ENCODE assay signal across 34 cellular contexts in genomic region chr19:45754323-45754722, GRCh38. TPM values are rescaled to one million over a fixed set of nuclear protein-coding genes. Genes with fewer than 3 reads are reported as not detected.
"Had no signal": no experiment of that assay in that cellular context is flagged by ENCODE, and none has a peak within 500 bp of the region (broad histone marks: within the 10 kb centered on the region; RNA-seq: fewer than 3 reads in every experiment).

No MANE protein-coding gene starts in this region.

- H3K27me3 ChIP-seq: adrenal gland, body of pancreas, esophagus muscularis mucosa, foreskin keratinocyte, gastrocnemius medialis had no signal

- H3K4me1 Mint-ChIP-seq: activated CD4-positive, alpha-beta T cell treated with anti-CD3 and anti-CD28 coated beads for 36 hours; activated CD4-positive, alpha-beta T cell treated with anti-CD3 and anti-CD28 coated beads, Interleukin-2, amount 10 ng/mL, durations not matched to agents 24 days and 14 days; activated CD8-positive, alpha-beta memory T cell treated with anti-CD3 and anti-CD28 coated beads, Interleukin-2, amount 10 ng/mL, durations not matched to agents 7 days and 5 days; activated naive CD4-positive, alpha-beta T cell treated with anti-CD3 and anti-CD28 coated beads, Interleukin-2, amount 50 U/mL, for 24 hours; activated naive CD8-positive, alpha-beta T cell treated with anti-CD3 and anti-CD28 coated beads for 36 hours; activated naive CD8-positive, alpha-beta T cell treated with anti-CD3 and anti-CD28 coated beads, Interleukin-2, amount 50 U/mL, for 24 hours had no signal

- H3K36me3 Mint-ChIP-seq: activated CD4-positive, alpha-beta memory T cell treated with anti-CD3 and anti-CD28 coated beads for 36 hours; activated CD8-positive, alpha-beta memory T cell treated with anti-CD3 and anti-CD28 coated beads, Interleukin-2, amount 10 ng/mL, durations not matched to agents 7 days and 5 days; activated naive CD4-positive, alpha-beta T cell treated with anti-CD3 and anti-CD28 coated beads, Interleukin-2, amount 50 U/mL, for 24 hours; activated naive CD8-positive, alpha-beta T cell treated with anti-CD3 and anti-CD28 coated beads for 36 hours had no signal

- DNase-seq: activated CD4-positive, alpha-beta memory T cell treated with anti-CD3 and anti-CD28 coated beads for 36 hours; activated CD4-positive, alpha-beta T cell treated with anti-CD3 and anti-CD28 coated beads for 36 hours; activated CD4-positive, alpha-beta T cell treated with anti-CD3 and anti-CD28 coated beads, Interleukin-2, amount 10 ng/mL, durations not matched to agents 24 days and 14 days; activated CD4-positive, CD25-positive, alpha-beta regulatory T cell; activated CD4-positive, CD25-positive, alpha-beta regulatory T cell treated with anti-CD3 and anti-CD28 coated beads, Interleukin-2, amount 50 U/mL, for 72 hours; activated CD8-positive, alpha-beta memory T cell treated with anti-CD3 and anti-CD28 coated beads, Interleukin-2, amount 10 ng/mL, durations not matched to agents 7 days and 5 days; activated CD8-positive, alpha-beta memory T cell treated with anti-CD3 and anti-CD28 coated beads, Interleukin-2, amount 50 U/mL, for 4 hours; activated CD8-positive, alpha-beta T cell treated with anti-CD3 and anti-CD28 coated beads, Interleukin-2, amount 10 ng/mL, durations not matched to agents 7 days and 5 days; activated effector memory CD4-positive, alpha-beta T cell treated with anti-CD3 and anti-CD28 coated beads, Interleukin-2, amount 50 U/mL, for 16 hours; activated naive CD4-positive, alpha-beta T cell treated with anti-CD3 and anti-CD28 coated beads for 36 hours; activated naive CD8-positive, alpha-beta T cell treated with anti-CD3 and anti-CD28 coated beads for 36 hours; activated naive CD8-positive, alpha-beta T cell treated with anti-CD3 and anti-CD28 coated beads, Interleukin-2, amount 50 U/mL, for 24 hours; activated T-cell treated with anti-CD3 and anti-CD28 coated beads, Interleukin-2, amount 50 U/mL, for 1 hour; activated T-cell treated with anti-CD3 and anti-CD28 coated beads, Interleukin-2, amount 50 U/mL, for 48 hours; adrenal gland; amygdala; aorta; body of pancreas; caudate nucleus; cortex of kidney; dermis blood vessel endothelial cell; effector CD4-positive, alpha-beta T cell; effector memory CD8-positive, alpha-beta T cell; erythroblast; foreskin keratinocyte; gastrocnemius medialis; glutamatergic neuron; T-helper 2 cell had no signal

- H3K27ac ChIP-seq: adrenal gland, body of pancreas, esophagus muscularis mucosa, foreskin keratinocyte, gastrocnemius medialis had no signal

- H3K4me3 Mint-ChIP-seq: activated CD4-positive, alpha-beta memory T cell treated with anti-CD3 and anti-CD28 coated beads for 36 hours; activated CD4-positive, alpha-beta T cell treated with anti-CD3 and anti-CD28 coated beads for 36 hours; activated CD4-positive, alpha-beta T cell treated with anti-CD3 and anti-CD28 coated beads, Interleukin-2, amount 10 ng/mL, durations not matched to agents 24 days and 14 days; activated CD8-positive, alpha-beta memory T cell treated with anti-CD3 and anti-CD28 coated beads, Interleukin-2, amount 10 ng/mL, durations not matched to agents 7 days and 5 days; activated CD8-positive, alpha-beta T cell treated with anti-CD3 and anti-CD28 coated beads, Interleukin-2, amount 10 ng/mL, durations not matched to agents 7 days and 5 days; activated naive CD4-positive, alpha-beta T cell treated with anti-CD3 and anti-CD28 coated beads for 36 hours; activated naive CD4-positive, alpha-beta T cell treated with anti-CD3 and anti-CD28 coated beads, Interleukin-2, amount 50 U/mL, for 24 hours; activated naive CD8-positive, alpha-beta T cell treated with anti-CD3 and anti-CD28 coated beads for 36 hours; activated naive CD8-positive, alpha-beta T cell treated with anti-CD3 and anti-CD28 coated beads, Interleukin-2, amount 50 U/mL, for 24 hours; activated T-helper 1 cell treated with anti-CD3 and anti-CD28 coated beads, Interleukin-12 subunit alpha, Interleukin-12 subunit beta, Interleukin-2, Interleukin-4 antibody, amounts not matched to agents 30 ng/mL and 10 ng/mL and 1 ng/mL, durations not matched to agents 14 hours and 24 hours and 36 hours; effector memory CD8-positive, alpha-beta T cell had no signal

- ATAC-seq: activated CD4-positive, alpha-beta T cell treated with anti-CD3 and anti-CD28 coated beads for 36 hours; activated CD8-positive, alpha-beta memory T cell treated with anti-CD3 and anti-CD28 coated beads, Interleukin-2, amount 10 ng/mL, durations not matched to agents 7 days and 5 days; activated CD8-positive, alpha-beta T cell treated with anti-CD3 and anti-CD28 coated beads, Interleukin-2, amount 10 ng/mL, durations not matched to agents 7 days and 5 days; activated naive CD8-positive, alpha-beta T cell treated with anti-CD3 and anti-CD28 coated beads, Interleukin-2, amount 50 U/mL, for 24 hours; effector memory CD8-positive, alpha-beta T cell; foreskin keratinocyte; gastrocnemius medialis had no signal

- H3K9me3 ChIP-seq: adrenal gland, body of pancreas, esophagus muscularis mucosa, gastrocnemius medialis had no signal

- H3K27me3 Mint-ChIP-seq: activated CD4-positive, alpha-beta T cell treated with anti-CD3 and anti-CD28 coated beads for 36 hours; activated CD4-positive, alpha-beta T cell treated with anti-CD3 and anti-CD28 coated beads, Interleukin-2, amount 10 ng/mL, durations not matched to agents 24 days and 14 days; activated CD8-positive, alpha-beta memory T cell treated with anti-CD3 and anti-CD28 coated beads, Interleukin-2, amount 10 ng/mL, durations not matched to agents 7 days and 5 days; activated naive CD4-positive, alpha-beta T cell treated with anti-CD3 and anti-CD28 coated beads, Interleukin-2, amount 50 U/mL, for 24 hours; activated naive CD8-positive, alpha-beta T cell treated with anti-CD3 and anti-CD28 coated beads for 36 hours had no signal

- H3K27ac Mint-ChIP-seq: activated CD4-positive, alpha-beta memory T cell treated with anti-CD3 and anti-CD28 coated beads for 36 hours; activated CD4-positive, alpha-beta T cell treated with anti-CD3 and anti-CD28 coated beads for 36 hours; activated CD4-positive, alpha-beta T cell treated with anti-CD3 and anti-CD28 coated beads, Interleukin-2, amount 10 ng/mL, durations not matched to agents 24 days and 14 days; activated CD8-positive, alpha-beta memory T cell treated with anti-CD3 and anti-CD28 coated beads, Interleukin-2, amount 10 ng/mL, durations not matched to agents 7 days and 5 days; activated CD8-positive, alpha-beta T cell treated with anti-CD3 and anti-CD28 coated beads, Interleukin-2, amount 10 ng/mL, durations not matched to agents 7 days and 5 days; activated naive CD4-positive, alpha-beta T cell treated with anti-CD3 and anti-CD28 coated beads for 36 hours; activated naive CD4-positive, alpha-beta T cell treated with anti-CD3 and anti-CD28 coated beads, Interleukin-2, amount 50 U/mL, for 24 hours; activated naive CD8-positive, alpha-beta T cell treated with anti-CD3 and anti-CD28 coated beads for 36 hours; activated naive CD8-positive, alpha-beta T cell treated with anti-CD3 and anti-CD28 coated beads, Interleukin-2, amount 50 U/mL, for 24 hours; activated T-helper 1 cell treated with anti-CD3 and anti-CD28 coated beads, Interleukin-12 subunit alpha, Interleukin-12 subunit beta, Interleukin-2, Interleukin-4 antibody, amounts not matched to agents 30 ng/mL and 10 ng/mL and 1 ng/mL, durations not matched to agents 14 hours and 24 hours and 36 hours; activated T-helper 2 cell treated with anti-CD3 and anti-CD28 coated beads, Interferon-gamma antibody, Interleukin-2, Interleukin-4, amounts not matched to agents 10 μg/mL and 5 μg/mL and 100 μg/mL, durations not matched to agents 14 hours and 24 hours and 36 hours; effector memory CD8-positive, alpha-beta T cell had no signal

- H3K4me3 ChIP-seq: adrenal gland, body of pancreas, esophagus muscularis mucosa, gastrocnemius medialis had no signal

- H3K9me3 Mint-ChIP-seq: activated CD4-positive, alpha-beta memory T cell treated with anti-CD3 and anti-CD28 coated beads for 36 hours; activated CD4-positive, alpha-beta T cell treated with anti-CD3 and anti-CD28 coated beads, Interleukin-2, amount 10 ng/mL, durations not matched to agents 24 days and 14 days; activated naive CD4-positive, alpha-beta T cell treated with anti-CD3 and anti-CD28 coated beads for 36 hours; activated naive CD4-positive, alpha-beta T cell treated with anti-CD3 and anti-CD28 coated beads, Interleukin-2, amount 50 U/mL, for 24 hours; activated naive CD8-positive, alpha-beta T cell treated with anti-CD3 and anti-CD28 coated beads for 36 hours; activated naive CD8-positive, alpha-beta T cell treated with anti-CD3 and anti-CD28 coated beads, Interleukin-2, amount 50 U/mL, for 24 hours; activated T-helper 1 cell treated with anti-CD3 and anti-CD28 coated beads, Interleukin-12 subunit alpha, Interleukin-12 subunit beta, Interleukin-2, Interleukin-4 antibody, amounts not matched to agents 30 ng/mL and 10 ng/mL and 1 ng/mL, durations not matched to agents 14 hours and 24 hours and 36 hours; activated T-helper 2 cell treated with anti-CD3 and anti-CD28 coated beads, Interferon-gamma antibody, Interleukin-2, Interleukin-4, amounts not matched to agents 10 μg/mL and 5 μg/mL and 100 μg/mL, durations not matched to agents 14 hours and 24 hours and 36 hours; effector memory CD8-positive, alpha-beta T cell had no signal

- H3K36me3 ChIP-seq: adrenal gland, esophagus muscularis mucosa, gastrocnemius medialis had no signal

- H3K4me1 ChIP-seq: adrenal gland, body of pancreas, esophagus muscularis mucosa, foreskin keratinocyte, gastrocnemius medialis had no signal

RNA-seq across cellular contexts. Expression of gene MEIOSIN, which starts 21.1 kb away (rescaled TPM):
- total RNA-seq: activated CD4-positive, alpha-beta memory T cell treated with anti-CD3 and anti-CD28 coated beads for 36 hours; activated CD4-positive, alpha-beta T cell treated with anti-CD3 and anti-CD28 coated beads for 36 hours; activated CD4-positive, alpha-beta T cell treated with anti-CD3 and anti-CD28 coated beads, Interleukin-2, amount 10 ng/mL, durations not matched to agents 24 days and 14 days; activated CD8-positive, alpha-beta memory T cell treated with anti-CD3 and anti-CD28 coated beads, Interleukin-2, amount 10 ng/mL, durations not matched to agents 7 days and 5 days; activated CD8-positive, alpha-beta T cell treated with anti-CD3 and anti-CD28 coated beads, Interleukin-2, amount 10 ng/mL, durations not matched to agents 7 days and 5 days; activated naive CD4-positive, alpha-beta T cell treated with anti-CD3 and anti-CD28 coated beads for 36 hours; activated T-helper 1 cell treated with anti-CD3 and anti-CD28 coated beads, Interleukin-12 subunit alpha, Interleukin-12 subunit beta, Interleukin-2, Interleukin-4 antibody, amounts not matched to agents 30 ng/mL and 10 ng/mL and 1 ng/mL, durations not matched to agents 14 hours and 24 hours and 36 hours; activated T-helper 2 cell treated with anti-CD3 and anti-CD28 coated beads, Interferon-gamma antibody, Interleukin-2, Interleukin-4, amounts not matched to agents 10 μg/mL and 5 μg/mL and 100 μg/mL, durations not matched to agents 14 hours and 24 hours and 36 hours; adrenal gland; aorta; body of pancreas; chondrocyte; dermis blood vessel endothelial cell; esophagus muscularis mucosa; foreskin keratinocyte; gastrocnemius medialis; T-helper 1 cell treated with Interleukin-12 subunit alpha and Interleukin-12 subunit beta and Interleukin-4 antibody, amounts not matched to agents 30 ng/mL and 1 ng/mL, for 36 hours had no signal
